In the genomic region with DNA sequence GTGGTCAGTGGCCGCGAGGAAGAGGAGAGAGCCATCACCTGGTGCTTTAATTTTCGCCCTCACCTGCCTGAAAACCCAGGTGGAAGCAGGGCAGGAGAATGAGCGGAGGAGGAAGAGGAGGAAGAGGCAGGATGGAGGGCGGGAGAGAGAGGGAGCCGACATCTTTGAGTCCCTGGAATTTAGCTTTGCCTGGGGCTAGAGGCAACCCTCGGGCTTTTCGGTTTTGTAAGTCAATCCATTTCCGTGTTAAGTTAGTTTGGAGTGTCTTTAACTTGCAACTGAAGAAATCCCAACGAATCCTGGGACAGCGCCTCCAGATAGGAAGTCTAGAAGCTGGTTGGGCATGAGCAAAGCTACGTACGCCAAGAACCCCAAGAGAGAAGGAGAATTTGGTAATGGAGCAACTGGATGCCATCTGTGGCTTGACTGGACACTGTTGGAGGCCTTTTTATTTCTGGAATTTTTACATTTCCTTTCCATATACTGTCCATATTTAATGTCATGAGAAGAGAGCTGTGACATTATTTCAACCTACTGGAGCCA, we compare ENCODE assay signal across 1 cellular context.
TF ChIP-seq lines count a peak whose summit lies in the region.

No MANE protein-coding gene starts in this region.

TF ChIP-seq in endothelial cell of umbilical vein, 7 proteins besides CTCF, POLR2A, EP300 and RAD21:
- no peak for TF ChIP-seq FOS (IDR thresholded peaks at IDR 0.05; ENCODE audit: borderline replicate concordance, insufficient read depth, low read length)
- no peak for TF ChIP-seq EZH2 (IDR thresholded peaks at IDR 0.05; ENCODE audit: borderline replicate concordance, low read depth, low read length, severe bottlenecking)
- TF ChIP-seq POLR2AphosphoS5 (IDR thresholded peaks at IDR 0.05; ENCODE audit: insufficient read depth, low read depth, low read length) = no peak
- TF ChIP-seq, protein P1, sequence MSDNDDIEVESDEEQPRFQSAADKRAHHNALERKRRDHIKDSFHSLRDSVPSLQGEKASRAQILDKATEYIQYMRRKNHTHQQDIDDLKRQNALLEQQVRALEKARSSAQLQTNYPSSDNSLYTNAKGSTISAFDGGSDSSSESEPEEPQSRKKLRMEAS (IDR thresholded peaks at IDR 0.05; ENCODE audit: insufficient read depth, insufficient read length) = no peak
- TF ChIP-seq MYC (IDR thresholded peaks at IDR 0.05; ENCODE audit: low read depth, low read length) = no peak
- no peak for TF ChIP-seq GATA2 (IDR thresholded peaks at IDR 0.05; ENCODE audit: insufficient read depth, insufficient read length, low read depth, low read length)
- TF ChIP-seq JUN (IDR thresholded peaks at IDR 0.05; ENCODE audit: borderline replicate concordance, insufficient read depth, insufficient read length, low read depth) = no peak
